In genomic region chr20:31870703-31871601, GRCh38 we compare ENCODE assay signal across 8 cellular contexts. TPM values are rescaled to one million over a fixed set of nuclear protein-coding genes. Genes with fewer than 3 reads are reported as not detected.
A peak's percentile ranks its signal among the peaks of the same experiment; 100 is the strongest.
DNase-seq lines count a peak whose midpoint lies in the region; ATAC-seq, FAIRE-seq and TF ChIP-seq lines count a peak whose summit lies in the region.

No MANE protein-coding gene starts in this region.

- H3K4me3 ChIP-seq in choroid plexus epithelial cell (ENCODE audit: low read depth, low read length) = peak overlapping the region; percentile 46

- H3K9me3 Mint-ChIP-seq in stimulated activated naive CD8-positive, alpha-beta T cell treated with anti-CD3 and anti-CD28 coated beads, Interleukin-15, Interleukin-2, amounts not matched to agents 100 ng/mL and 50 ng/mL, for 24 hours = no peaks in the 10 kb centered on the region
- H3K9me3 Mint-ChIP-seq in naive B cell = no peaks in the 10 kb centered on the region

- peaks cover 13% of the 10 kb centered on the region for H3K4me1 Mint-ChIP-seq in stimulated activated naive CD8-positive, alpha-beta T cell treated with anti-CD3 and anti-CD28 coated beads, Interleukin-15, Interleukin-2, amounts not matched to agents 100 ng/mL and 50 ng/mL, for 24 hours (ENCODE audit: low read depth)
- H3K4me1 Mint-ChIP-seq in naive B cell = peaks cover 23 to 29% (median 26%) of the 10 kb centered on the region in 3 donors

- no peak overlapping the region for H3K27ac Mint-ChIP-seq in stimulated activated naive CD8-positive, alpha-beta T cell treated with anti-CD3 and anti-CD28 coated beads, Interleukin-15, Interleukin-2, amounts not matched to agents 100 ng/mL and 50 ng/mL, for 24 hours
- H3K27ac Mint-ChIP-seq in naive B cell = peak overlapping the region in 4 of 6 donors; percentile 24 to 72 (median 52)

- H3K27ac ChIP-seq in foreskin keratinocyte = no peak overlapping the region

- peaks cover 30% of the 10 kb centered on the region for H3K27me3 Mint-ChIP-seq in stimulated activated naive CD8-positive, alpha-beta T cell treated with anti-CD3 and anti-CD28 coated beads, Interleukin-15, Interleukin-2, amounts not matched to agents 100 ng/mL and 50 ng/mL, for 24 hours
- peaks cover 12 to 41% (median 33%) of the 10 kb centered on the region in 3 donors for H3K27me3 Mint-ChIP-seq in naive B cell

- TF ChIP-seq CTCF in choroid plexus epithelial cell (conservative IDR thresholded peaks at IDR 0.05; ENCODE audit: low read depth, low read length) = no peak
- no peak for TF ChIP-seq CTCF in foreskin keratinocyte (conservative IDR thresholded peaks at IDR 0.05)

- TF ChIP-seq POLR2A in H54 (IDR thresholded peaks at IDR 0.05; ENCODE audit: low read depth, low read length) = no peak

- H3K36me3 Mint-ChIP-seq in stimulated activated naive CD8-positive, alpha-beta T cell treated with anti-CD3 and anti-CD28 coated beads, Interleukin-15, Interleukin-2, amounts not matched to agents 100 ng/mL and 50 ng/mL, for 24 hours (ENCODE audit: low read depth) = no peaks in the 10 kb centered on the region
- peaks cover 0 to 10% of the 10 kb centered on the region in 2 donors for H3K36me3 Mint-ChIP-seq in naive B cell

- peak overlapping the region; percentile 59 for H3K4me3 Mint-ChIP-seq in stimulated activated naive CD8-positive, alpha-beta T cell treated with anti-CD3 and anti-CD28 coated beads, Interleukin-15, Interleukin-2, amounts not matched to agents 100 ng/mL and 50 ng/mL, for 24 hours
- peak overlapping the region; percentile 83 to 94 (median 88) for H3K4me3 Mint-ChIP-seq in naive B cell

- no peak for DNase-seq in stimulated activated naive CD8-positive, alpha-beta T cell treated with anti-CD3 and anti-CD28 coated beads, Interleukin-15, Interleukin-2, amounts not matched to agents 100 U/mL and 50 U/mL, for 24 hours
- DNase-seq in choroid plexus epithelial cell (ENCODE audit: low read depth) = no peak
- no peak for DNase-seq in naive B cell
- no peak for DNase-seq in stimulated activated CD8-positive, alpha-beta memory T cell treated with anti-CD3 and anti-CD28 coated beads, Interleukin-4, amount 100 ng/mL, for 48 hours
- no peak for DNase-seq in NCI-H1436 (lab: John Stamatoyannopoulos, UW)
- no peak for DNase-seq in H54 (ENCODE audit: insufficient read length, low spot score)
- no peak for DNase-seq in foreskin keratinocyte

- no peaks in the 10 kb centered on the region for H3K4me1 ChIP-seq in foreskin keratinocyte

- ATAC-seq in stimulated activated naive CD8-positive, alpha-beta T cell treated with anti-CD3 and anti-CD28 coated beads, Interleukin-15, Interleukin-2, amounts not matched to agents 100 U/mL and 50 U/mL, for 24 hours = no peak
- ATAC-seq in naive B cell (ENCODE audit: low read depth in 2 of 2) (peak in 1 of 2 donors; percentile 6), foreskin keratinocyte (no peak)

- H3K27me3 ChIP-seq in foreskin keratinocyte = peaks cover 66% of the 10 kb centered on the region

- FAIRE-seq in H54 (lab: Jason Lieb, UNC) = no peak

RNA-seq across cellular contexts. Expression of gene TTLL9, which starts 0.5 kb away (rescaled TPM):
- polyA plus RNA-seq in naive B cell (ENCODE audit: low read depth in 6 of 6) (under 1 TPM in 3 of 6 donors, not detected in 3; 0.09 to 0.43 (median 0.21) TPM), foreskin keratinocyte (not detected in 2 replicates)
- not detected in 2 replicates for total RNA-seq in foreskin keratinocyte

RNA-seq across cellular contexts. Expression of gene DUSP15, which starts 0.6 kb away (rescaled TPM):
- polyA plus RNA-seq in naive B cell (ENCODE audit: low read depth in 6 of 6) (1 to 10 TPM in 1 of 6 donors, not detected in 5; 1.7 TPM), foreskin keratinocyte (not detected in 2 replicates)
- not detected in 2 replicates for total RNA-seq in foreskin keratinocyte

RNA-seq across cellular contexts. Expression of gene FOXS1, which starts 25.5 kb away (rescaled TPM):
- polyA plus RNA-seq in naive B cell (ENCODE audit: low read depth in 6 of 6) (not detected), foreskin keratinocyte (not detected in 2 replicates)
- not detected in 2 replicates for total RNA-seq in foreskin keratinocyte

RNA-seq across cellular contexts. Expression of gene MYLK2, which starts 51.8 kb away (rescaled TPM):
- polyA plus RNA-seq in naive B cell (ENCODE audit: low read depth in 6 of 6) (not detected), foreskin keratinocyte (0.12 and 0.21 TPM in 2 replicates)
- total RNA-seq in foreskin keratinocyte = 0.07 TPM in 2 replicates
